ENCODE assay signal across 11 cellular contexts in the genomic region with DNA sequence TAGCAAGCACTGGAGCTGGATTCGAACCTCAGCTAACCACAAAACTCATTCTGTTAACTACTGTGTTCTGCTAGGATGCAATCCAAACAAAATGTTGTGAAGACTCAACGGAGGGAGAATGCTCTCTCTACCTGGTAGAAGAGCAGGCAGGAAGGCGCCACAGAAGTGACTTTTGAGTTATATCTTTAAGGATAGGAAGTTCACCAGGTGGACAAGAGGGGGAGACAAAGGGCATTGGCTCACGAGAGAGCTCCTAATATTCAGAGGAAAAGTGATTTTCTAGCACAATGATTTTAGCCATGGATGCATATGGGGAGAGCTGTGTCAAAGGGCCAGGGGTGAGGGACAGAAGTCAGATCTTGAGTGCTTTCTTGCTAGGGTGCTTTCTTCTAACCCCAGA.
DNase-seq lines count a peak whose midpoint lies in the region; ATAC-seq and TF ChIP-seq lines count a peak whose summit lies in the region.
"Had no signal": no experiment of that assay in that cellular context is flagged by ENCODE, and none has a peak within 500 bp of the region (broad histone marks: within the 10 kb centered on the region; RNA-seq: fewer than 3 reads in every experiment).

No MANE protein-coding gene starts in this region.

- no peak for TF ChIP-seq POLR2A in IMR-90 (IDR thresholded peaks at IDR 0.05; ENCODE audit: low read depth, low read length)
- TF ChIP-seq POLR2A in body of pancreas (IDR thresholded peaks at IDR 0.05) = no peak

- no peak overlapping the region for H3K18ac ChIP-seq in IMR-90 (ENCODE audit: low read depth, low read length)

- 39% methylated on average over 2 of the region's 4 CpGs; no CpG with 5 or more reads in 1 of the 2 experiments for WGBS in IMR-90 (ENCODE audit: extremely low coverage in 2 of 2, insufficient read length in 1 of 2), 2 experiments
- WGBS in body of pancreas, 2 donors = 28 to 35% methylated on average over 4 of the region's 4 CpGs

- no peaks in the 10 kb centered on the region for H4K20me1 ChIP-seq in IMR-90 (ENCODE audit: insufficient read depth, low read length)

- ATAC-seq in IMR-90 (ENCODE audit: low read depth) = peak; percentile 40; the same call in 1 of the 2 replicates
- no peak for ATAC-seq in body of pancreas
- ATAC-seq in activated CD4-positive, CD25-positive, alpha-beta regulatory T cell treated with anti-CD3 and anti-CD28 coated beads, Interleukin-2, amount 50 U/mL, for 24 hours = no peak
- ATAC-seq: esophagus mucosa had no signal

- BruUV-seq in IMR-90 (replicated peaks; lab: Mats Ljungman, UMichigan) = no TSS peak

- no peak overlapping the region for H3K23ac ChIP-seq in IMR-90 (ENCODE audit: low read depth, low read length)

- H2AFZ ChIP-seq in IMR-90 (replicated peaks; ENCODE audit: low read length, poor library complexity) = no peak overlapping the region

- H2AK9ac ChIP-seq in IMR-90 (replicated peaks; ENCODE audit: low read depth, low read length, poor library complexity) = no peak overlapping the region

- H3K4me3 ChIP-seq in IMR-90 (ENCODE audit: insufficient read depth, low read depth, low read length) = no peak overlapping the region
- no peak overlapping the region for H3K4me3 ChIP-seq in body of pancreas

- H2BK5ac ChIP-seq in IMR-90 (ENCODE audit: low read depth, low read length, poor library complexity, severe bottlenecking) = no peak overlapping the region

- H3K4ac ChIP-seq in IMR-90 (ENCODE audit: low read depth, low read length) = no peak overlapping the region

- peak; percentile 38 for TF ChIP-seq RAD21 in IMR-90 (IDR thresholded peaks at IDR 0.05; ENCODE audit: low read length)

- no peak overlapping the region for H2AK5ac ChIP-seq in IMR-90 (ENCODE audit: low read depth, low read length)

- H3K27me3 ChIP-seq in IMR-90 (ENCODE audit: control insufficient read depth, insufficient read depth, low read length) (no peaks in the 10 kb centered on the region), body of pancreas (no peaks in the 10 kb centered on the region)

- DNase-seq in NCI-H1417 (lab: John Stamatoyannopoulos, UW) (peak in 2 of 3 experiments; percentile 22 to 66), NCI-H1417 treated with DMSO at 0.1 percent for 48 hours (lab: John Stamatoyannopoulos, UW) (no peak), IMR-90 (peak; percentile 17), body of pancreas (no peak), myocyte (ENCODE audit: low read depth) (peak; percentile 1), hepatic stellate cell (ENCODE audit: low spot score) (no peak)
- no peak for DNase-seq in stimulated activated naive CD4-positive, alpha-beta T cell treated with Interleukin-2 at 50 U/mL for 16 hours (lab: John Stamatoyannopoulos, UW)
- DNase-seq: activated B cell treated with CpG ODN at 0.5 μM for 24 hours; stimulated activated CD4-positive, alpha-beta T cell treated with anti-CD3 and anti-CD28 coated beads, Interleukin-2, amount 100 ng/mL, for 24 hours had no signal

- CTCF ChIA-PET in IMR-90 (lab: Yijun Ruan, JAX) = interaction anchor here (0.7 to 1.4 kb wide), 4 partner anchors 11 to 149 kb away, joined by 3 to 4 read pairs (median 3); a partner anchor contains a TSS

- dilution Hi-C loops in IMR-90 (cut with HindIII; ENCODE audit: low sequenced_read_pairs, unreplicated experiment) = no loop called here

- H3K4me1 ChIP-seq in IMR-90 (ENCODE audit: control insufficient read depth, insufficient read depth, low read length) = no peaks in the 10 kb centered on the region
- no peaks in the 10 kb centered on the region for H3K4me1 ChIP-seq in body of pancreas

- H3K9me3 ChIP-seq in IMR-90 (ENCODE audit: control insufficient read depth, insufficient read depth, low read length) (no peaks in the 10 kb centered on the region), body of pancreas (no peaks in the 10 kb centered on the region)

- H3K9me1 ChIP-seq in IMR-90 (ENCODE audit: insufficient read depth, low read length) = no peaks in the 10 kb centered on the region

- H4K91ac ChIP-seq in IMR-90 (ENCODE audit: insufficient read depth, low read depth, low read length) = no peak overlapping the region

- no peak overlapping the region for H2BK15ac ChIP-seq in IMR-90 (ENCODE audit: low read depth, low read length)

- POLR2A ChIA-PET in IMR-90 (lab: Charles Lee; ENCODE audit: unreplicated experiment) = no interaction called here

- intact Hi-C loops in IMR-90 (cut with micrococcal nuclease) (loop anchor here (1.0 to 5.0 kb wide), 3 partner anchors 149 to 585 kb away; no protein-coding TSS in a partner anchor), body of pancreas (cut with DNase I) (no loop called here)

- no peak overlapping the region for H2BK20ac ChIP-seq in IMR-90 (ENCODE audit: low read depth, low read length)

- H3K4me2 ChIP-seq in IMR-90 (ENCODE audit: low read depth, low read length) = no peak overlapping the region

- in situ Hi-C loops in IMR-90 (cut with MboI; ENCODE audit: low sequenced_read_pairs) = no loop called here

- no peak overlapping the region for H2BK120ac ChIP-seq in IMR-90 (ENCODE audit: low read depth, low read length)

- H3K27ac ChIP-seq in IMR-90 (ENCODE audit: insufficient read depth, low read length) (no peak overlapping the region), body of pancreas (no peak overlapping the region)

- H4K8ac ChIP-seq in IMR-90 (ENCODE audit: low read depth in 2 of 2, low read length in 2 of 2) = no peak overlapping the region

- H3K36me3 ChIP-seq in IMR-90 (ENCODE audit: control insufficient read depth, insufficient read depth, low read length) (no peaks in the 10 kb centered on the region), body of pancreas (replicated peaks in 1 of 2; ENCODE audit: insufficient read depth in 1 of 2, low read depth in 2 of 2) (no peaks in the 10 kb centered on the region)

- no peak overlapping the region for H3K56ac ChIP-seq in IMR-90 (ENCODE audit: extremely low read depth, insufficient read depth, low read length)

- H3K14ac ChIP-seq in IMR-90 (replicated peaks; ENCODE audit: low read depth, low read length) = no peak overlapping the region

- no peaks in the 10 kb centered on the region for H3K79me1 ChIP-seq in IMR-90 (ENCODE audit: low read depth in 1 of 2, low read length in 2 of 2)

- H3K9ac ChIP-seq in IMR-90 (ENCODE audit: low read depth, low read length) = no peak overlapping the region

- H4K5ac ChIP-seq in IMR-90 (ENCODE audit: low read depth, low read length) = no peak overlapping the region

- TF ChIP-seq CTCF in IMR-90 (conservative IDR thresholded peaks at IDR 0.05; ENCODE audit: low read depth, low read length) (peak; percentile 51), body of pancreas (IDR thresholded peaks at IDR 0.05) (peak in 4 of 7 experiments; percentile 6 to 31 (median 19))

TF ChIP-seq in IMR-90, 13 proteins besides CTCF, POLR2A, EP300 and RAD21:
- TF ChIP-seq, protein P1, sequence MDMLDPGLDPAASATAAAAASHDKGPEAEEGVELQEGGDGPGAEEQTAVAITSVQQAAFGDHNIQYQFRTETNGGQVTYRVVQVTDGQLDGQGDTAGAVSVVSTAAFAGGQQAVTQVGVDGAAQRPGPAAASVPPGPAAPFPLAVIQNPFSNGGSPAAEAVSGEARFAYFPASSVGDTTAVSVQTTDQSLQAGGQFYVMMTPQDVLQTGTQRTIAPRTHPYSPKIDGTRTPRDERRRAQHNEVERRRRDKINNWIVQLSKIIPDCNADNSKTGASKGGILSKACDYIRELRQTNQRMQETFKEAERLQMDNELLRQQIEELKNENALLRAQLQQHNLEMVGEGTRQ (IDR thresholded peaks at IDR 0.05; ENCODE audit: low read depth, low read length) = no peak
- TF ChIP-seq SMC3 (IDR thresholded peaks at IDR 0.05; ENCODE audit: low read depth, low read length) = peak; percentile 36; the same call in 1 of the 2 replicates

Comparison
In these comparisons a context has a peak if more than half of its experiments do, and no peak if none do; other contexts are left out.
1. DNase-seq: peak in NCI-H1417 (2 of 3), IMR-90 (single experiment) and myocyte (single experiment); none in NCI-H1417 treated with DMSO at 0.1 percent for 48 hours (single experiment), body of pancreas (0 of 4), stimulated activated naive CD4-positive, alpha-beta T cell treated with Interleukin-2 at 50 U/mL for 16 hours (single experiment) and hepatic stellate cell (single experiment).